9 cellular contexts compared by ENCODE assay signal in genomic region chr12:24960222-24960855, GRCh38. TPM values are rescaled to one million over a fixed set of nuclear protein-coding genes. Genes with fewer than 3 reads are reported as not detected.
DNase-seq lines count a peak whose midpoint lies in the region; ATAC-seq and TF ChIP-seq lines count a peak whose summit lies in the region.
"Had no signal": no experiment of that assay in that cellular context is flagged by ENCODE, and none has a peak within 500 bp of the region (broad histone marks: within the 10 kb centered on the region; RNA-seq: fewer than 3 reads in every experiment).

No MANE protein-coding gene starts in this region.

- H2BK5ac ChIP-seq in mesendoderm (ENCODE audit: low read length), result no peak overlapping the region

- ATAC-seq in GM18867 (IDR thresholded peaks at IDR 0.05; ENCODE audit: unreplicated experiment) (peak; percentile 89), HG03108 (IDR thresholded peaks at IDR 0.05; ENCODE audit: unreplicated experiment) (peak; percentile 58), PC-3 (no peak; the same call in 1 of the 2 replicates), HG03139 (IDR thresholded peaks at IDR 0.05; ENCODE audit: unreplicated experiment) (no peak)

- H2AFZ ChIP-seq in PC-3 (ENCODE audit: low read length) (no peak overlapping the region), mammary epithelial cell (ENCODE audit: low read depth, low read length) (no peak overlapping the region)

- H3K9me3 ChIP-seq in PC-3 (ENCODE audit: low read length), result no peaks in the 10 kb centered on the region
- H3K9me3 ChIP-seq in mammary epithelial cell (replicated peaks; ENCODE audit: insufficient read depth, low read length), result no peaks in the 10 kb centered on the region

- no peak overlapping the region for H3K56ac ChIP-seq in mesendoderm (ENCODE audit: low read length)

- H3K4me1 ChIP-seq in PC-3 (ENCODE audit: insufficient read depth, low read length) (no peaks in the 10 kb centered on the region), mammary epithelial cell (ENCODE audit: insufficient read depth, low read length) (no peaks in the 10 kb centered on the region), mesendoderm (ENCODE audit: control insufficient read depth, low read depth, low read length) (no peaks in the 10 kb centered on the region)

- H4K8ac ChIP-seq in mesendoderm (ENCODE audit: low read depth, low read length), result no peak overlapping the region

- no peak overlapping the region for H2AK5ac ChIP-seq in mesendoderm (ENCODE audit: low read length)

- no peak overlapping the region for H3K4me3 ChIP-seq in BJ (ENCODE audit: low read depth, low read length)
- no peak overlapping the region for H3K4me3 ChIP-seq in PC-3 (ENCODE audit: low read length)
- no peak overlapping the region for H3K4me3 ChIP-seq in mammary epithelial cell (replicated peaks in 1 of 3; ENCODE audit: insufficient read depth in 1 of 3, low read depth in 2 of 3, low read length in 3 of 3)
- no peak overlapping the region for H3K4me3 ChIP-seq in mesendoderm (ENCODE audit: low read length)

- in situ Hi-C loops in mammary epithelial cell (cut with MboI; ENCODE audit: low sequenced_read_pairs in 2 of 2), result no loop called here

- no peaks in the 10 kb centered on the region for H3K79me2 ChIP-seq in PC-3 (ENCODE audit: low read length)
- no peaks in the 10 kb centered on the region for H3K79me2 ChIP-seq in mammary epithelial cell (ENCODE audit: insufficient read depth, low read length)
- H3K79me2 ChIP-seq in mesendoderm (ENCODE audit: control insufficient read depth, insufficient read depth, low read length), result no peaks in the 10 kb centered on the region

- H4K5ac ChIP-seq in mesendoderm (ENCODE audit: low read length), result no peak overlapping the region

- POLR2A ChIA-PET in BJ (lab: Charles Lee) (no interaction called here), PC-3 (lab: Charles Lee; ENCODE audit: unreplicated experiment) (no interaction called here)

- H3K18ac ChIP-seq in mesendoderm (ENCODE audit: low read length), result no peak overlapping the region

- H3K4me2 ChIP-seq in PC-3 (ENCODE audit: low read length), result no peak overlapping the region
- H3K4me2 ChIP-seq in mammary epithelial cell (ENCODE audit: insufficient read depth, low read depth, low read length), result no peak overlapping the region
- H3K4me2 ChIP-seq in mesendoderm (ENCODE audit: low read length), result no peak overlapping the region

- H3K27ac ChIP-seq in PC-3 (ENCODE audit: low read length) (no peak overlapping the region), mammary epithelial cell (ENCODE audit: insufficient read depth, low read depth, low read length) (no peak overlapping the region), mesendoderm (ENCODE audit: low read depth, low read length) (no peak overlapping the region)

- no peak overlapping the region for H2BK15ac ChIP-seq in mesendoderm (replicated peaks; ENCODE audit: low read depth)

- TF ChIP-seq CTCF in BJ (IDR thresholded peaks at IDR 0.05; ENCODE audit: insufficient read depth, low read depth, low read length) (peak; percentile 84), PC-3 (conservative IDR thresholded peaks at IDR 0.05; ENCODE audit: low read depth, low read length) (peak; percentile 55), mammary epithelial cell (conservative IDR thresholded peaks at IDR 0.05 in 1 of 2, IDR thresholded peaks at IDR 0.05 in 1 of 2; ENCODE audit: extremely low read depth in 1 of 2, insufficient read depth in 1 of 2, low read depth in 1 of 2, low read length in 2 of 2) (peak; percentile 81 to 84)

- H3K27me3 ChIP-seq in BJ (ENCODE audit: control insufficient read depth, insufficient read depth, low read length) (no peaks in the 10 kb centered on the region), PC-3 (ENCODE audit: low read length) (no peaks in the 10 kb centered on the region), mammary epithelial cell (ENCODE audit: insufficient read depth, low read length) (no peaks in the 10 kb centered on the region), mesendoderm (ENCODE audit: insufficient read depth, low read length, poor library complexity) (no peaks in the 10 kb centered on the region)

- H3K23ac ChIP-seq in mesendoderm (ENCODE audit: low read length), result no peak overlapping the region

- dilution Hi-C loops in mammary epithelial cell (cut with HindIII; ENCODE audit: low sequenced_read_pairs), result no loop called here

- DNase-seq in BJ (ENCODE audit: low read depth) (no peak), PC-3 (peak; percentile 49), mammary epithelial cell (peak; percentile 52), mesendoderm (peak; percentile 84), NCI-H187 treated with DMSO at 0.1 percent for 48 hours (lab: John Stamatoyannopoulos, UW) (no peak)
- DNase-seq: naive B cell had no signal

- H3K4ac ChIP-seq in mesendoderm (ENCODE audit: low read depth, low read length), result no peak overlapping the region

- intact Hi-C loops in PC-3 (cut with micrococcal nuclease) (no loop called here), mammary epithelial cell (cut with micrococcal nuclease) (loop anchor here (1.0 kb wide), 4 partner anchors 170 to 427 kb away; no protein-coding TSS in a partner anchor)

- BruUV-seq in PC-3 (replicated peaks; lab: Mats Ljungman, UMichigan) (no TSS peak), mammary epithelial cell (replicated peaks; lab: Mats Ljungman, UMichigan) (no TSS peak)

- H3F3A ChIP-seq in PC-3 (ENCODE audit: low read length, unreplicated experiment), result no peaks in the 10 kb centered on the region

- CTCF ChIA-PET in BJ (lab: Yijun Ruan, JAX) (interaction anchor here (0.8 to 2.8 kb wide), 4 partner anchors 9 to 104 kb away, joined by 3 to 11 read pairs (median 4); no protein-coding TSS in a partner anchor), PC-3 (lab: Charles Lee) (no interaction called here), mammary epithelial cell (lab: Charles Lee; ENCODE audit: low non-redundant PET) (no interaction called here)

- H3K36me3 ChIP-seq in BJ (ENCODE audit: control insufficient read depth, insufficient read depth, low read length) (no peaks in the 10 kb centered on the region), PC-3 (ENCODE audit: low read depth, low read length) (no peaks in the 10 kb centered on the region), mammary epithelial cell (ENCODE audit: insufficient read depth, low read length) (no peaks in the 10 kb centered on the region), mesendoderm (ENCODE audit: control insufficient read depth, insufficient read depth, low read length) (no peaks in the 10 kb centered on the region)

- H3K79me1 ChIP-seq in mesendoderm (ENCODE audit: low read length), result no peaks in the 10 kb centered on the region

- WGBS in mammary epithelial cell (ENCODE audit: low coverage, missing lambda C conversion rate), result 83% methylated on average over 1 of the region's 2 CpGs
- no CpG with 5 or more reads among the region's 2 CpGs for WGBS in mesendoderm (ENCODE audit: extremely low coverage, insufficient coverage, low lambda C conversion rate)

- H3K9ac ChIP-seq in PC-3 (ENCODE audit: low read length) (no peak overlapping the region), mammary epithelial cell (ENCODE audit: insufficient read depth, low read length) (no peak overlapping the region), mesendoderm (ENCODE audit: low read length) (no peak overlapping the region)

- H3K9me2 ChIP-seq in PC-3 (replicated peaks; ENCODE audit: low read length), result no peaks in the 10 kb centered on the region

- H2BK120ac ChIP-seq in mesendoderm (ENCODE audit: low read depth, low read length), result no peak overlapping the region

- H4K20me1 ChIP-seq in PC-3 (ENCODE audit: low read length), result no peaks in the 10 kb centered on the region
- no peaks in the 10 kb centered on the region for H4K20me1 ChIP-seq in mammary epithelial cell (ENCODE audit: insufficient read depth, low read length)

RNA-seq across cellular contexts. Expression of gene BCAT1, which starts 11.4 kb away (rescaled TPM):
- polyA plus RNA-seq in BJ (2011; rRNA removed) (13.2 and 23.8 TPM in 2 replicates), mammary epithelial cell (2.6 TPM)
- 35.7 and 66.4 TPM in 2 replicates for polyA minus RNA-seq in BJ (2011; rRNA and poly(A)+ RNA removed)
- total RNA-seq in PC-3 (2014; rRNA removed) (not detected in 2 replicates), mammary epithelial cell (10 to 100 TPM in 1 of 2 donors, 1 to 10 TPM in 1; 5.8 to 35.5 TPM)
- 31.8 TPM for polyA minus RNA-seq in mammary epithelial cell
- 131 TPM for polyA plus RNA-seq in mesendoderm (2013, experiment 1 of 2)
- 130 TPM for polyA plus RNA-seq in mesendoderm (2013, experiment 2 of 2)

Comparison
In these comparisons a context has a peak if more than half of its experiments do, and no peak if none do; other contexts are left out.
1. DNase-seq: peak in PC-3 (single experiment), mammary epithelial cell (single experiment) and mesendoderm (single experiment); none in BJ (single experiment) and NCI-H187 treated with DMSO at 0.1 percent for 48 hours (single experiment).
2. ATAC-seq: peak in GM18867 (single experiment) and HG03108 (single experiment); none in PC-3 (single experiment) and HG03139 (single experiment).
3. Peak in every context shown above with its lines, with median percentiles within 50 percentile points of each other: CTCF ChIP-seq.